In the genomic region with DNA sequence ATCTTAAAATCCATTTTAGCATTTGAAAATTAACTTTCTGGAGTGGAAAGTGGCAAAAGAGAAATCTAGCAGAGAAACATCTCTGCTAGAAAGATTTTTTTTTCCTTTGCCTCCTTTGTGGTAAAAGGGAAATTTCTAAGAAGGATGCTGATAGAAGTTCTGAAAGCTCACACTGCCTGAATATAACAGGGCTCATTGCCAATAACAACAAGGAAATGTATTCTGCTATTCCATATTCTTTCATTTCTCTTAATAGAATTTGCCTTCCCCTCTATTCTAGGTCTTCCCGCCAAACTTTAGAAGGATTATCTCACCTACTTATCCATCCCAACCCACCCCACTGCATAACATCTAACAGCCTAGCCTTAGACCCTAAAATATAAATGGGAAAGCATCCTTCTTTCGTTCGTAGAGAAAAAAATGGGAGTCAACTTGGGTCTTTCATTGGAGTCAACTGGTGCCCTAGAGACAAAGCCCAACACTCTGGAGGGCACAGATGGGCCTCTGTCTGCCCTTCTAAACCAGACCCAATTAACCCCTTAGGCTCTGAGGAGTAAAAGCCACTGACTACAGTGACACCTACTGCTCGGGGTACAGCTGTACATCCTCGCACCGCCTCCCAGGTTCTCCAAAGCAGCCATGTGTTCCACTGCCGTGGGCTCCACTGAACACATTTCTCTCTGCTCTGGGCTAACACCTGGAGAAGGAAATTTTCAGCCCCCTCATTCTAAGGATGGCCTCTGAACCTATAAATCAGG, we compare ENCODE assay signal across 9 cellular contexts.
DNase-seq lines count a peak whose midpoint lies in the region; ATAC-seq and TF ChIP-seq lines count a peak whose summit lies in the region.
"Had no signal": no experiment of that assay in that cellular context is flagged by ENCODE, and none has a peak within 500 bp of the region (broad histone marks: within the 10 kb centered on the region; RNA-seq: fewer than 3 reads in every experiment).

No MANE protein-coding gene starts in this region.

- H3K4me3 ChIP-seq in transverse colon = peak overlapping the region in 1 of 4 donors; percentile 44
- no peak overlapping the region for H3K4me3 ChIP-seq in MM.1S (ENCODE audit: low read length)
- no peak overlapping the region for H3K4me3 ChIP-seq in HAP-1

- H3K27ac ChIP-seq in transverse colon (peak overlapping the region; percentile 80 to 85 (median 80)), MM.1S (ENCODE audit: low read length) (no peak overlapping the region)

- no peak for DNase-seq in activated CD8-positive, alpha-beta memory T cell treated with anti-CD3 and anti-CD28 coated beads, Interleukin-2, amount 10 ng/mL, durations not matched to agents 7 days and 5 days
- no peak for DNase-seq in activated CD8-positive, alpha-beta memory T cell treated with anti-CD3 and anti-CD28 coated beads, Interleukin-2, amount 50 U/mL, for 48 hours
- DNase-seq in NCI-H2029 (lab: John Stamatoyannopoulos, UW) = peak; percentile 38
- peak; percentile 26 to 28 for DNase-seq in activated T-cell treated with anti-CD3 and anti-CD28 coated beads, Interleukin-2, amount 50 U/mL, for 72 hours
- no peak for DNase-seq in immature natural killer cell
- no peak for DNase-seq in transverse colon
- DNase-seq in MM.1S = no peak
- DNase-seq in HAP-1 (ENCODE audit: low spot score in 2 of 2) = no peak

- H3K9me3 ChIP-seq in transverse colon = no peaks in the 10 kb centered on the region
- H3K9me3 ChIP-seq in MM.1S (replicated peaks; ENCODE audit: insufficient read depth, low read length) = no peaks in the 10 kb centered on the region
- no peaks in the 10 kb centered on the region for H3K9me3 ChIP-seq in HAP-1
- H3K9me3 ChIP-seq: adrenal gland had no signal

- CTCF ChIA-PET in activated CD8-positive, alpha-beta memory T cell treated with anti-CD3 and anti-CD28 coated beads, Interleukin-2, amount 10 ng/mL, durations not matched to agents 7 days and 5 days (lab: Charles Lee) = interaction anchor here (0.7 to 5.0 kb wide), 12 partner anchors 37 to 395 kb away, joined by 3 to 40 read pairs (median 4); a partner anchor contains a TSS

- peaks cover 13 to 37% (median 18%) of the 10 kb centered on the region in 4 donors for H3K4me1 ChIP-seq in transverse colon
- no peaks in the 10 kb centered on the region for H3K4me1 ChIP-seq in MM.1S (ENCODE audit: low read length)
- H3K4me1 ChIP-seq in HAP-1 = no peaks in the 10 kb centered on the region; the same call in 1 of the 2 replicates

- H3K79me2 ChIP-seq in MM.1S (ENCODE audit: low read length) = no peaks in the 10 kb centered on the region

- H3K36me3 Mint-ChIP-seq in activated CD8-positive, alpha-beta memory T cell treated with anti-CD3 and anti-CD28 coated beads, Interleukin-2, amount 10 ng/mL, durations not matched to agents 7 days and 5 days = no peaks in the 10 kb centered on the region
- H3K36me3 Mint-ChIP-seq in activated T-cell treated with anti-CD3 and anti-CD28 coated beads, Interleukin-2, amount 50 U/mL, for 72 hours (ENCODE audit: insufficient read depth in 2 of 2) = no peaks in the 10 kb centered on the region
- H3K36me3 Mint-ChIP-seq in immature natural killer cell = no peaks in the 10 kb centered on the region

- H3K9ac ChIP-seq in MM.1S (ENCODE audit: low read length) = no peak overlapping the region

- peaks cover 46% of the 10 kb centered on the region for H3K4me1 Mint-ChIP-seq in activated CD8-positive, alpha-beta memory T cell treated with anti-CD3 and anti-CD28 coated beads, Interleukin-2, amount 10 ng/mL, durations not matched to agents 7 days and 5 days
- H3K4me1 Mint-ChIP-seq in activated T-cell treated with anti-CD3 and anti-CD28 coated beads, Interleukin-2, amount 50 U/mL, for 72 hours (ENCODE audit: low read depth) = peaks cover 61% of the 10 kb centered on the region
- H3K4me1 Mint-ChIP-seq in immature natural killer cell = peaks cover 30 to 52% of the 10 kb centered on the region in 2 donors

- H3K9me3 Mint-ChIP-seq in activated CD8-positive, alpha-beta memory T cell treated with anti-CD3 and anti-CD28 coated beads, Interleukin-2, amount 10 ng/mL, durations not matched to agents 7 days and 5 days (ENCODE audit: low read depth) = no peaks in the 10 kb centered on the region
- H3K9me3 Mint-ChIP-seq in activated T-cell treated with anti-CD3 and anti-CD28 coated beads, Interleukin-2, amount 50 U/mL, for 72 hours = no peaks in the 10 kb centered on the region
- peaks cover 0 to 1% (median 0%) of the 10 kb centered on the region in 6 donors for H3K9me3 Mint-ChIP-seq in immature natural killer cell

- ATAC-seq in activated CD8-positive, alpha-beta memory T cell treated with anti-CD3 and anti-CD28 coated beads, Interleukin-2, amount 10 ng/mL, durations not matched to agents 7 days and 5 days = no peak
- peak; percentile 59 to 72 for ATAC-seq in activated T-cell treated with anti-CD3 and anti-CD28 coated beads, Interleukin-2, amount 50 U/mL, for 72 hours (replicated peaks in 1 of 2)

- TF ChIP-seq EP300 in transverse colon (IDR thresholded peaks at IDR 0.05; ENCODE audit: low read depth) = no peak

- no peak overlapping the region for H3K27ac Mint-ChIP-seq in activated CD8-positive, alpha-beta memory T cell treated with anti-CD3 and anti-CD28 coated beads, Interleukin-2, amount 10 ng/mL, durations not matched to agents 7 days and 5 days
- H3K27ac Mint-ChIP-seq in activated T-cell treated with anti-CD3 and anti-CD28 coated beads, Interleukin-2, amount 50 U/mL, for 72 hours = peak overlapping the region; percentile 9
- H3K27ac Mint-ChIP-seq in immature natural killer cell = peak overlapping the region in 3 of 6 donors; percentile 52 to 90 (median 73)

- WGBS in transverse colon (ENCODE audit: low coverage in 1 of 2), 2 donors = 77 to 90% methylated on average over 3 to 7 of the region's 7 CpGs

- no peaks in the 10 kb centered on the region for H3K36me3 ChIP-seq in transverse colon
- no peaks in the 10 kb centered on the region for H3K36me3 ChIP-seq in MM.1S (replicated peaks; ENCODE audit: insufficient read depth, low read length)
- H3K36me3 ChIP-seq in HAP-1 (replicated peaks) = no peaks in the 10 kb centered on the region
- H3K36me3 ChIP-seq: adrenal gland had no signal

- intact Hi-C loops in transverse colon (cut with DNase I; ENCODE audit: low total_unique reads) = no loop called here

- H3K27me3 ChIP-seq in transverse colon (no peaks in the 10 kb centered on the region), MM.1S (replicated peaks; ENCODE audit: insufficient read depth, low read length) (no peaks in the 10 kb centered on the region), HAP-1 (ENCODE audit: low read depth) (no peaks in the 10 kb centered on the region)
- H3K27me3 ChIP-seq: adrenal gland had no signal

- H3K4me2 ChIP-seq in MM.1S (ENCODE audit: low read depth, low read length) = no peak overlapping the region

- TF ChIP-seq POLR2A in transverse colon (IDR thresholded peaks at IDR 0.05) = no peak

- H2AFZ ChIP-seq in MM.1S (ENCODE audit: low read length) = no peak overlapping the region

- in situ Hi-C loops in transverse colon (cut with MboI; ENCODE audit: low pct_ligation_motif_present in 1 of 4, low pct_unique_long_range_greater_than_20kb in 1 of 4, low sequenced_read_pairs in 3 of 4) = no loop called here
- in situ Hi-C loops in HAP-1 (cut with MboI; ENCODE audit: low sequenced_read_pairs) = loop anchor here (10.0 to 25.0 kb wide), 2 partner anchors 105 to 562 kb away; a partner anchor contains a TSS

- H3K9me2 ChIP-seq in MM.1S (replicated peaks; ENCODE audit: insufficient read depth, low read length) = no peaks in the 10 kb centered on the region

- peak in 1 of 5 experiments; percentile 7 for TF ChIP-seq CTCF in transverse colon (IDR thresholded peaks at IDR 0.05)
- TF ChIP-seq CTCF in MM.1S (IDR thresholded peaks at IDR 0.05; ENCODE audit: low read length) = no peak

- H3K4me3 Mint-ChIP-seq in activated CD8-positive, alpha-beta memory T cell treated with anti-CD3 and anti-CD28 coated beads, Interleukin-2, amount 10 ng/mL, durations not matched to agents 7 days and 5 days = peak overlapping the region; percentile 71
- H3K4me3 Mint-ChIP-seq in activated T-cell treated with anti-CD3 and anti-CD28 coated beads, Interleukin-2, amount 50 U/mL, for 72 hours = peak overlapping the region; percentile 89 to 94
- peak overlapping the region; percentile 31 to 89 (median 83) for H3K4me3 Mint-ChIP-seq in immature natural killer cell

- H3F3A ChIP-seq in MM.1S (ENCODE audit: insufficient read depth, low read length) = no peaks in the 10 kb centered on the region

- H4K20me1 ChIP-seq in MM.1S (ENCODE audit: insufficient read depth, low read length) = no peaks in the 10 kb centered on the region

- peaks cover 49% of the 10 kb centered on the region for H3K27me3 Mint-ChIP-seq in activated CD8-positive, alpha-beta memory T cell treated with anti-CD3 and anti-CD28 coated beads, Interleukin-2, amount 10 ng/mL, durations not matched to agents 7 days and 5 days
- H3K27me3 Mint-ChIP-seq in activated T-cell treated with anti-CD3 and anti-CD28 coated beads, Interleukin-2, amount 50 U/mL, for 72 hours (ENCODE audit: low read depth) = peaks cover 17% of the 10 kb centered on the region
- H3K27me3 Mint-ChIP-seq in immature natural killer cell (ENCODE audit: low read depth in 3 of 3) = peaks cover 15 to 28% (median 21%) of the 10 kb centered on the region in 3 donors

Comparison
In these comparisons a context has a peak if more than half of its experiments do, and no peak if none do; other contexts are left out.
1. DNase-seq: peak in NCI-H2029 (single experiment) and activated T-cell treated with anti-CD3 and anti-CD28 coated beads, Interleukin-2, amount 50 U/mL, for 72 hours (2 of 2); none in activated CD8-positive, alpha-beta memory T cell treated with anti-CD3 and anti-CD28 coated beads, Interleukin-2, amount 10 ng/mL, durations not matched to agents 7 days and 5 days (single experiment), activated CD8-positive, alpha-beta memory T cell treated with anti-CD3 and anti-CD28 coated beads, Interleukin-2, amount 50 U/mL, for 48 hours (single experiment), immature natural killer cell (0 of 3), transverse colon (single experiment), MM.1S (single experiment) and HAP-1 (0 of 2).
2. Peak in every context shown above with its lines, with median percentiles within 50 percentile points of each other: H3K4me3 Mint-ChIP-seq.